In genomic region chr1:113662097-113662496, GRCh38 we compare ENCODE assay signal across 17 cellular contexts.
"Had no signal": no experiment of that assay in that cellular context is flagged by ENCODE, and none has a peak within 500 bp of the region (broad histone marks: within the 10 kb centered on the region; RNA-seq: fewer than 3 reads in every experiment).

No MANE protein-coding gene starts in this region.

- H3K4me3 ChIP-seq: coronary artery, heart left ventricle, psoas muscle, skin epidermis, stomach, thoracic aorta, transverse colon had no signal

- H3K27ac Mint-ChIP-seq: endodermal cell; naive thymus-derived CD8-positive, alpha-beta T cell had no signal

- H3K4me3 Mint-ChIP-seq: endodermal cell; naive thymus-derived CD8-positive, alpha-beta T cell had no signal

- H3K9me3 Mint-ChIP-seq: endodermal cell; naive thymus-derived CD8-positive, alpha-beta T cell had no signal

- DNase-seq: effector CD4-positive, alpha-beta T cell; endodermal cell; erythroblast; heart left ventricle; hippocampal formation; kidney glomerular epithelial cell; naive thymus-derived CD8-positive, alpha-beta T cell; psoas muscle; stimulated activated naive CD4-positive, alpha-beta T cell; stomach; substantia nigra; transverse colon had no signal

- H3K9me3 ChIP-seq: heart left ventricle, neutrophil, psoas muscle, stomach, thoracic aorta, transverse colon had no signal

- H3K27me3 ChIP-seq: heart left ventricle, stomach, transverse colon had no signal

- H3K36me3 ChIP-seq: neutrophil, thoracic aorta, transverse colon had no signal

- ATAC-seq: heart left ventricle; naive thymus-derived CD8-positive, alpha-beta T cell; psoas muscle; sciatic nerve had no signal

- H3K27me3 Mint-ChIP-seq: naive thymus-derived CD8-positive, alpha-beta T cell had no signal

- H3K27ac ChIP-seq: coronary artery, heart left ventricle, neutrophil, psoas muscle, skin epidermis, thoracic aorta had no signal
